1 cellular context compared by ENCODE assay signal in the genomic region with DNA sequence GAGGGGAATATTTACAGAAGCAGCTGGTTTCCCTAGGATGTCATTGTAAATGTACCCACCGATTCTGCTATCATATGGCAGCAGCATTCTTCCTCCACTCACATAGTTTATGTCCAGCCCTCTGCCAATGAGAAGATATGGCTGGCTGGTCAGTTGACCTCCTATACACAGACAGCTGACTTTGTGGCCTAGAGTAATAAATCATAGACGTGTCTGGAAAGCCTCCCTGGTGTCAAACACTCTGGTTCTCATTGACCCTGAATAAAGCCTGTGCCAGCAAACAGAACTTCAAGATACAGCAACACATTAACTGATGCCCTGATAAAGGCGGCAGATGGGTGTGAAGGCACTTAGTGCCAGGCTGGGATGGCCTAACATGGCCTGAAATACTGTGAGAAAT.
TF ChIP-seq lines count a peak whose summit lies in the region.

No MANE protein-coding gene starts in this region.

TF ChIP-seq in K562, 482 proteins besides CTCF, POLR2A, EP300 and RAD21 (continued from another document):
- TF ChIP-seq, protein P1, sequence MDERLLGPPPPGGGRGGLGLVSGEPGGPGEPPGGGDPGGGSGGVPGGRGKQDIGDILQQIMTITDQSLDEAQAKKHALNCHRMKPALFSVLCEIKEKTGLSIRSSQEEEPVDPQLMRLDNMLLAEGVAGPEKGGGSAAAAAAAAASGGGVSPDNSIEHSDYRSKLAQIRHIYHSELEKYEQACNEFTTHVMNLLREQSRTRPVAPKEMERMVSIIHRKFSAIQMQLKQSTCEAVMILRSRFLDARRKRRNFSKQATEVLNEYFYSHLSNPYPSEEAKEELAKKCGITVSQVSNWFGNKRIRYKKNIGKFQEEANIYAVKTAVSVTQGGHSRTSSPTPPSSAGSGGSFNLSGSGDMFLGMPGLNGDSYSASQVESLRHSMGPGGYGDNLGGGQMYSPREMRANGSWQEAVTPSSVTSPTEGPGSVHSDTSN (CRISPR knock-in tag; IDR thresholded peaks at IDR 0.05; ENCODE audit: low read depth): 0 out of 2 replicates have a peak, but pooled peaks have one; percentile 17
- TF ChIP-seq, protein P1 (tag; conservative IDR thresholded peaks at IDR 0.05; ENCODE audit: low read depth): peak; percentile 93
- TF ChIP-seq, protein P2, sequence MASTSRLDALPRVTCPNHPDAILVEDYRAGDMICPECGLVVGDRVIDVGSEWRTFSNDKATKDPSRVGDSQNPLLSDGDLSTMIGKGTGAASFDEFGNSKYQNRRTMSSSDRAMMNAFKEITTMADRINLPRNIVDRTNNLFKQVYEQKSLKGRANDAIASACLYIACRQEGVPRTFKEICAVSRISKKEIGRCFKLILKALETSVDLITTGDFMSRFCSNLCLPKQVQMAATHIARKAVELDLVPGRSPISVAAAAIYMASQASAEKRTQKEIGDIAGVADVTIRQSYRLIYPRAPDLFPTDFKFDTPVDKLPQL (IDR thresholded peaks at IDR 0.05; ENCODE audit: extremely low read depth, insufficient read length): no peak
- TF ChIP-seq SAFB2 (IDR thresholded peaks at IDR 0.05; ENCODE audit: borderline replicate concordance, low read depth, low read length, severe bottlenecking) (no peak), MEIS2 (IDR thresholded peaks at IDR 0.05; ENCODE audit: partially characterized antibody) (peak; percentile 94), HMGN3 (IDR thresholded peaks at IDR 0.05; ENCODE audit: borderline replicate concordance, extremely low read depth, insufficient read length, low read depth, low read length) (no peak), SAFB (IDR thresholded peaks at IDR 0.05; ENCODE audit: borderline replicate concordance, low read depth, low read length) (no peak), ETV1 (tag; conservative IDR thresholded peaks at IDR 0.05; ENCODE audit: low read depth) (no peak), KLF1 (tag; IDR thresholded peaks at IDR 0.05) (no peak), ZNF347 (CRISPR knock-in tag; IDR thresholded peaks at IDR 0.05; ENCODE audit: low read depth) (no peak), TEAD4 (IDR thresholded peaks at IDR 0.05; ENCODE audit: low read length) (peak; percentile 45; the same call in 1 of the 2 replicates), TEAD4 (CRISPR knock-in tag; IDR thresholded peaks at IDR 0.05; ENCODE audit: borderline replicate concordance) (no peak), HNRNPH1 (optimal IDR thresholded peaks at IDR 0.05; ENCODE audit: low read depth, low read length) (no peak), ZNF232 (CRISPR knock-in tag; IDR thresholded peaks at IDR 0.05) (no peak), ETV6 (IDR thresholded peaks at IDR 0.05; ENCODE audit: borderline replicate concordance in 1 of 2, low read depth in 2 of 2, low read length in 1 of 2) (no peak), ETV6 (CRISPR knock-in tag; IDR thresholded peaks at IDR 0.05; ENCODE audit: borderline replicate concordance) (no peak), RBM34 (IDR thresholded peaks at IDR 0.05; ENCODE audit: borderline replicate concordance, insufficient read depth, low read length) (no peak), NR2F6 (CRISPR knock-in tag; IDR thresholded peaks at IDR 0.05) (no peak), NR2C1 (IDR thresholded peaks at IDR 0.05) (no peak), NR2C1 (tag; IDR thresholded peaks at IDR 0.05) (0 out of 2 replicates have a peak, but pooled peaks have one; percentile 27), HCFC1 (IDR thresholded peaks at IDR 0.05; ENCODE audit: low read depth, low read length) (no peak), DDX20 (tag; IDR thresholded peaks at IDR 0.05; ENCODE audit: low read depth) (no peak)
- TF ChIP-seq, protein P3, sequence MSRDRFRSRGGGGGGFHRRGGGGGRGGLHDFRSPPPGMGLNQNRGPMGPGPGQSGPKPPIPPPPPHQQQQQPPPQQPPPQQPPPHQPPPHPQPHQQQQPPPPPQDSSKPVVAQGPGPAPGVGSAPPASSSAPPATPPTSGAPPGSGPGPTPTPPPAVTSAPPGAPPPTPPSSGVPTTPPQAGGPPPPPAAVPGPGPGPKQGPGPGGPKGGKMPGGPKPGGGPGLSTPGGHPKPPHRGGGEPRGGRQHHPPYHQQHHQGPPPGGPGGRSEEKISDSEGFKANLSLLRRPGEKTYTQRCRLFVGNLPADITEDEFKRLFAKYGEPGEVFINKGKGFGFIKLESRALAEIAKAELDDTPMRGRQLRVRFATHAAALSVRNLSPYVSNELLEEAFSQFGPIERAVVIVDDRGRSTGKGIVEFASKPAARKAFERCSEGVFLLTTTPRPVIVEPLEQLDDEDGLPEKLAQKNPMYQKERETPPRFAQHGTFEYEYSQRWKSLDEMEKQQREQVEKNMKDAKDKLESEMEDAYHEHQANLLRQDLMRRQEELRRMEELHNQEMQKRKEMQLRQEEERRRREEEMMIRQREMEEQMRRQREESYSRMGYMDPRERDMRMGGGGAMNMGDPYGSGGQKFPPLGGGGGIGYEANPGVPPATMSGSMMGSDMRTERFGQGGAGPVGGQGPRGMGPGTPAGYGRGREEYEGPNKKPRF (IDR thresholded peaks at IDR 0.05; ENCODE audit: low read depth, low read length): no peak
- TF ChIP-seq, protein P4, sequence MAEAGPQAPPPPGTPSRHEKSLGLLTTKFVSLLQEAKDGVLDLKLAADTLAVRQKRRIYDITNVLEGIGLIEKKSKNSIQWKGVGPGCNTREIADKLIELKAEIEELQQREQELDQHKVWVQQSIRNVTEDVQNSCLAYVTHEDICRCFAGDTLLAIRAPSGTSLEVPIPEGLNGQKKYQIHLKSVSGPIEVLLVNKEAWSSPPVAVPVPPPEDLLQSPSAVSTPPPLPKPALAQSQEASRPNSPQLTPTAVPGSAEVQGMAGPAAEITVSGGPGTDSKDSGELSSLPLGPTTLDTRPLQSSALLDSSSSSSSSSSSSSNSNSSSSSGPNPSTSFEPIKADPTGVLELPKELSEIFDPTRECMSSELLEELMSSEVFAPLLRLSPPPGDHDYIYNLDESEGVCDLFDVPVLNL (CRISPR knock-in tag; IDR thresholded peaks at IDR 0.05; ENCODE audit: low read depth): no peak
- TF ChIP-seq, protein P5, sequence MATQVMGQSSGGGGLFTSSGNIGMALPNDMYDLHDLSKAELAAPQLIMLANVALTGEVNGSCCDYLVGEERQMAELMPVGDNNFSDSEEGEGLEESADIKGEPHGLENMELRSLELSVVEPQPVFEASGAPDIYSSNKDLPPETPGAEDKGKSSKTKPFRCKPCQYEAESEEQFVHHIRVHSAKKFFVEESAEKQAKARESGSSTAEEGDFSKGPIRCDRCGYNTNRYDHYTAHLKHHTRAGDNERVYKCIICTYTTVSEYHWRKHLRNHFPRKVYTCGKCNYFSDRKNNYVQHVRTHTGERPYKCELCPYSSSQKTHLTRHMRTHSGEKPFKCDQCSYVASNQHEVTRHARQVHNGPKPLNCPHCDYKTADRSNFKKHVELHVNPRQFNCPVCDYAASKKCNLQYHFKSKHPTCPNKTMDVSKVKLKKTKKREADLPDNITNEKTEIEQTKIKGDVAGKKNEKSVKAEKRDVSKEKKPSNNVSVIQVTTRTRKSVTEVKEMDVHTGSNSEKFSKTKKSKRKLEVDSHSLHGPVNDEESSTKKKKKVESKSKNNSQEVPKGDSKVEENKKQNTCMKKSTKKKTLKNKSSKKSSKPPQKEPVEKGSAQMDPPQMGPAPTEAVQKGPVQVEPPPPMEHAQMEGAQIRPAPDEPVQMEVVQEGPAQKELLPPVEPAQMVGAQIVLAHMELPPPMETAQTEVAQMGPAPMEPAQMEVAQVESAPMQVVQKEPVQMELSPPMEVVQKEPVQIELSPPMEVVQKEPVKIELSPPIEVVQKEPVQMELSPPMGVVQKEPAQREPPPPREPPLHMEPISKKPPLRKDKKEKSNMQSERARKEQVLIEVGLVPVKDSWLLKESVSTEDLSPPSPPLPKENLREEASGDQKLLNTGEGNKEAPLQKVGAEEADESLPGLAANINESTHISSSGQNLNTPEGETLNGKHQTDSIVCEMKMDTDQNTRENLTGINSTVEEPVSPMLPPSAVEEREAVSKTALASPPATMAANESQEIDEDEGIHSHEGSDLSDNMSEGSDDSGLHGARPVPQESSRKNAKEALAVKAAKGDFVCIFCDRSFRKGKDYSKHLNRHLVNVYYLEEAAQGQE (CRISPR knock-in tag; IDR thresholded peaks at IDR 0.05; ENCODE audit: low read depth): no peak
- TF ChIP-seq, protein P6, sequence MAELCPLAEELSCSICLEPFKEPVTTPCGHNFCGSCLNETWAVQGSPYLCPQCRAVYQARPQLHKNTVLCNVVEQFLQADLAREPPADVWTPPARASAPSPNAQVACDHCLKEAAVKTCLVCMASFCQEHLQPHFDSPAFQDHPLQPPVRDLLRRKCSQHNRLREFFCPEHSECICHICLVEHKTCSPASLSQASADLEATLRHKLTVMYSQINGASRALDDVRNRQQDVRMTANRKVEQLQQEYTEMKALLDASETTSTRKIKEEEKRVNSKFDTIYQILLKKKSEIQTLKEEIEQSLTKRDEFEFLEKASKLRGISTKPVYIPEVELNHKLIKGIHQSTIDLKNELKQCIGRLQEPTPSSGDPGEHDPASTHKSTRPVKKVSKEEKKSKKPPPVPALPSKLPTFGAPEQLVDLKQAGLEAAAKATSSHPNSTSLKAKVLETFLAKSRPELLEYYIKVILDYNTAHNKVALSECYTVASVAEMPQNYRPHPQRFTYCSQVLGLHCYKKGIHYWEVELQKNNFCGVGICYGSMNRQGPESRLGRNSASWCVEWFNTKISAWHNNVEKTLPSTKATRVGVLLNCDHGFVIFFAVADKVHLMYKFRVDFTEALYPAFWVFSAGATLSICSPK (IDR thresholded peaks at IDR 0.05; ENCODE audit: borderline replicate concordance): no peak
- TF ChIP-seq, protein P7, sequence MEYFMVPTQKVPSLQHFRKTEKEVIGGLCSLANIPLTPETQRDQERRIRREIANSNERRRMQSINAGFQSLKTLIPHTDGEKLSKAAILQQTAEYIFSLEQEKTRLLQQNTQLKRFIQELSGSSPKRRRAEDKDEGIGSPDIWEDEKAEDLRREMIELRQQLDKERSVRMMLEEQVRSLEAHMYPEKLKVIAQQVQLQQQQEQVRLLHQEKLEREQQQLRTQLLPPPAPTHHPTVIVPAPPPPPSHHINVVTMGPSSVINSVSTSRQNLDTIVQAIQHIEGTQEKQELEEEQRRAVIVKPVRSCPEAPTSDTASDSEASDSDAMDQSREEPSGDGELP (CRISPR knock-in tag; IDR thresholded peaks at IDR 0.05; ENCODE audit: borderline replicate concordance): 0 out of 2 replicates have a peak, but pooled peaks have one; percentile 35
